ENCODE assay signal across 4 cellular contexts in genomic region chr11:13534358-13534757, GRCh38. TPM values are rescaled to one million over a fixed set of nuclear protein-coding genes. Genes with fewer than 3 reads are reported as not detected.
"Had no signal": no experiment of that assay in that cellular context is flagged by ENCODE, and none has a peak within 500 bp of the region (broad histone marks: within the 10 kb centered on the region; RNA-seq: fewer than 3 reads in every experiment).

No MANE protein-coding gene starts in this region.

- DNase-seq: GDM1, GF-D8 had no signal

- H3K4me3 ChIP-seq: GM12878 had no signal

RNA-seq across cellular contexts. Expression of gene PTH, which starts 38.6 kb away (rescaled TPM):
- total RNA-seq: G401, GM12878 had no signal
- polyA plus RNA-seq: GM12878 had no signal
